In the genomic region with DNA sequence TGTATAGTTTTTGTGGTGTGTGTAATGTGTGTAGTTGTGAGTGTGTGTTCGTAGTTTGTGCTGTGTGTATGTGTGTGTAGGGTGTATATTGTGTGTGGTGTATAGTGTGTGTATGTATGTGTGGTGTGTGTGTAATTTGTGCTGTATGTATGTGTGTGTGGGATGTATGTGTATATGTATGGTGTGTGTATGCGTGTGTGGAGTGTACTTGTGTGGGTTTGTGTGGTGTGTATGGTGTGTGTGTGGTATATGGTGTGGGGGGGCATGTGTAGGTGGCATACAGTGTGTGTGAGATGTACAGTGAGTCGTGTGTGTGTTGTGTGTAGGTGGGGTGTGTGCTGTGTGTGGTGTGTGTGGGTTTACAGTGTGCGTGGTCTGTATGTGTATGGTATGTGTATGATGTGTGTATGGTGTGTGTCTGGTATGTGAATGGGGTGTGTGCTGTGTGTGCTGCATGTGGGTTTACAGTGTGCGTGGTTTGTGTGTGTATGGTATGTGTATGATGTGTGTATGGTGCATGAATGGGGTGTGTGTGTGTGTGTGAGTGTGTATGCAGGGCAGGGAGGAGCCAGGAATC, we compare ENCODE assay signal across 23 cellular contexts.
"Had no signal": no experiment of that assay in that cellular context is flagged by ENCODE, and none has a peak within 500 bp of the region (broad histone marks: within the 10 kb centered on the region; RNA-seq: fewer than 3 reads in every experiment).

No MANE protein-coding gene starts in this region.

- H3K36me3 ChIP-seq: gastrocnemius medialis, heart left ventricle, suprapubic skin, transverse colon, vagina had no signal

- DNase-seq: activated CD4-positive, alpha-beta T cell treated with anti-CD3 and anti-CD28 coated beads, Interleukin-2, amount 10 ng/mL, durations not matched to agents 24 days and 14 days; activated CD4-positive, CD25-positive, alpha-beta regulatory T cell; activated CD8-positive, alpha-beta T cell treated with anti-CD3 and anti-CD28 coated beads, Interleukin-2, amount 10 ng/mL, durations not matched to agents 7 days and 5 days; activated naive CD4-positive, alpha-beta T cell; anterior cingulate cortex; cerebellar nuclear complex; cortex of kidney; effector CD4-positive, alpha-beta T cell; gastrocnemius medialis; heart left ventricle; immature natural killer cell; left ventricle myocardium superior; nucleus accumbens; retina; stimulated activated CD4-positive, alpha-beta T cell treated with anti-CD3 and anti-CD28 coated beads, Interleukin-2, amount 100 ng/mL, for 24 hours; T1000; transverse colon had no signal

- FAIRE-seq: bronchial epithelial cell had no signal

- H3K27me3 ChIP-seq: gastrocnemius medialis, heart left ventricle, transverse colon, vagina had no signal

- H3K4me1 ChIP-seq: suprapubic skin had no signal

- H3K4me3 ChIP-seq: gastrocnemius medialis, heart left ventricle, suprapubic skin, transverse colon, vagina had no signal

- H3K27me3 Mint-ChIP-seq: activated CD4-positive, alpha-beta T cell treated with anti-CD3 and anti-CD28 coated beads, Interleukin-2, amount 10 ng/mL, durations not matched to agents 24 days and 14 days; stimulated activated naive CD8-positive, alpha-beta T cell treated with anti-CD3 and anti-CD28 coated beads, Interleukin-15, Interleukin-2, amounts not matched to agents 100 ng/mL and 50 ng/mL, for 24 hours had no signal

- ATAC-seq: activated CD8-positive, alpha-beta T cell treated with anti-CD3 and anti-CD28 coated beads, Interleukin-2, amount 10 ng/mL, durations not matched to agents 7 days and 5 days; gastrocnemius medialis; heart left ventricle; left ventricle myocardium superior had no signal

- H3K27ac Mint-ChIP-seq: activated CD4-positive, alpha-beta T cell treated with anti-CD3 and anti-CD28 coated beads, Interleukin-2, amount 10 ng/mL, durations not matched to agents 24 days and 14 days; activated CD8-positive, alpha-beta T cell treated with anti-CD3 and anti-CD28 coated beads, Interleukin-2, amount 10 ng/mL, durations not matched to agents 7 days and 5 days; activated T-helper 1 cell treated with anti-CD3 and anti-CD28 coated beads, Interleukin-12 subunit alpha, Interleukin-12 subunit beta, Interleukin-2, Interleukin-4 antibody, amounts not matched to agents 30 ng/mL and 10 ng/mL and 1 ng/mL, durations not matched to agents 14 hours and 24 hours and 36 hours; immature natural killer cell; nephron; stimulated activated naive CD8-positive, alpha-beta T cell treated with anti-CD3 and anti-CD28 coated beads, Interleukin-15, Interleukin-2, amounts not matched to agents 100 ng/mL and 50 ng/mL, for 24 hours had no signal

- H3K9me3 ChIP-seq: gastrocnemius medialis, heart left ventricle, suprapubic skin, transverse colon, vagina had no signal

- H3K4me1 Mint-ChIP-seq: immature natural killer cell, nephron had no signal

- H3K36me3 Mint-ChIP-seq: immature natural killer cell had no signal

- H3K9me3 Mint-ChIP-seq: immature natural killer cell; nephron; stimulated activated naive CD8-positive, alpha-beta T cell treated with anti-CD3 and anti-CD28 coated beads, Interleukin-15, Interleukin-2, amounts not matched to agents 100 ng/mL and 50 ng/mL, for 24 hours had no signal

- H3K27ac ChIP-seq: gastrocnemius medialis, heart left ventricle, suprapubic skin, transverse colon, vagina had no signal

- H3K4me3 Mint-ChIP-seq: activated CD4-positive, alpha-beta T cell treated with anti-CD3 and anti-CD28 coated beads, Interleukin-2, amount 10 ng/mL, durations not matched to agents 24 days and 14 days; activated CD8-positive, alpha-beta T cell treated with anti-CD3 and anti-CD28 coated beads, Interleukin-2, amount 10 ng/mL, durations not matched to agents 7 days and 5 days; activated T-helper 1 cell treated with anti-CD3 and anti-CD28 coated beads, Interleukin-12 subunit alpha, Interleukin-12 subunit beta, Interleukin-2, Interleukin-4 antibody, amounts not matched to agents 30 ng/mL and 10 ng/mL and 1 ng/mL, durations not matched to agents 14 hours and 24 hours and 36 hours; immature natural killer cell; nephron; stimulated activated naive CD8-positive, alpha-beta T cell treated with anti-CD3 and anti-CD28 coated beads, Interleukin-15, Interleukin-2, amounts not matched to agents 100 ng/mL and 50 ng/mL, for 24 hours had no signal
